ENCODE assay signal across 8 cellular contexts in the genomic region with DNA sequence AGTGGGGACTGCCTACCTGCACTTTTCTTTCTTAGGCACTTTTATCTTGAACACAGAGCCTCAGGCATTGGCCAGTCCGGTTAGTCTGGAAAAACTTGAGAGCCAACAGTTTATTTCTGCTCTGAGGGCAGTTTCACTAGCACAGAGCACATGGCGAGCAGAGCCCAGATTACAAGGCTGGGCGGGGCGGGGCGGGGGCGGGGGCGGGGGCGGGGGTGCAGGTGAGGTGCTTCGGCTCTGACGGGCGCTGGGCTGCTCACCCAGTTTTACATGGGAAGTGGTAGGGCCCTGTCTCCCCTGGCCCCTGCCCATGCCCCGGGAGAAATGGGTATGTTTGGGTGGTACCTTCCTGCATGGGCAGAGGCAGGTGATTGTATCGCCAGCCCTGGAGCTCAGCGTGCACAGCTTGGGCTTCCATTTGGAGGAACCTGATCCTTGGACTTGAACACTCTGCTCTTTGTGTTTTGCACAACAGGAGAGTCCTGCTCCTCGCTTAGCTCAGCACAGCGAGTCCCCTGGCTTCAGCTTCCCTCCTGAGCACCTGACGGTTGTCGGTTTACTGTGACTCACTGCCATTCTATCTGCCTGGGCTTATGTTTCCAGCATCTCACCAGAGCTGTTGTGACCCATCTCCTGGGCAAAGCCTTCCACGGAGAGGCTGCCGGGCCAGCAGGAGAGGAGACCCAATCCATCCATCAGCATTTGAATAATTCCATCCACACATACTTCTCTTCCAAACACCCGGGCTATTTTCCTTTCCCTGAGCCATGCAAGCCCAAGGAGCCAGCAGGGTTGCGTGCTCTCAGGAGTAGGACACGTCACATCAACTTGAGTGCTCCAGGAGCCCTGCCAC.
DNase-seq lines count a peak whose midpoint lies in the region; ATAC-seq and TF ChIP-seq lines count a peak whose summit lies in the region.

No MANE protein-coding gene starts in this region.

- no peaks in the 10 kb centered on the region for H3K27me3 Mint-ChIP-seq in Calu3 (ENCODE audit: unreplicated experiment)

- H3K9me3 ChIP-seq in ovary, result no peaks in the 10 kb centered on the region
- H3K9me3 ChIP-seq in upper lobe of left lung, result no peaks in the 10 kb centered on the region

- H3K27ac Mint-ChIP-seq in Calu3 (ENCODE audit: unreplicated experiment), result peak overlapping the region; percentile 99

- ATAC-seq in GM21717 (IDR thresholded peaks at IDR 0.05; ENCODE audit: unreplicated experiment) (peak; percentile 29), upper lobe of left lung (ENCODE audit: low FRiP score in 2 of 2) (peak; percentile 7 to 60)

- peak overlapping the region; percentile 51 to 53 for H3K27ac ChIP-seq in ovary
- H3K27ac ChIP-seq in upper lobe of left lung, result peak overlapping the region; percentile 84 to 91 (median 85)

- CTCF ChIA-PET in Calu3 (lab: Charles Lee), result interaction anchor here (0.8 to 4.5 kb wide), 15 partner anchors 9 to 147 kb away, joined by 3 to 23 read pairs (median 6); no protein-coding TSS in a partner anchor

- peaks cover 63% of the 10 kb centered on the region for H3K4me1 Mint-ChIP-seq in Calu3 (ENCODE audit: low read depth, unreplicated experiment)

- WGBS in ovary, 3 donors, result 52 to 72% (median 62%) methylated on average over 18 to 23 of the region's 23 CpGs
- 45 to 48% methylated on average over 11 to 14 of the region's 23 CpGs for WGBS in upper lobe of left lung, 2 donors

- H3K27me3 ChIP-seq in ovary (no peaks in the 10 kb centered on the region), upper lobe of left lung (no peaks in the 10 kb centered on the region)

- H3K4me3 Mint-ChIP-seq in Calu3 (ENCODE audit: low read depth, unreplicated experiment), result peak overlapping the region; percentile 63

- H3K4me1 ChIP-seq in ovary (ENCODE audit: insufficient read depth) (peaks cover 4% of the 10 kb centered on the region), upper lobe of left lung (peaks cover 45 to 60% (median 47%) of the 10 kb centered on the region in 4 donors)

- peak overlapping the region; percentile 25 for H3K4me3 ChIP-seq in epithelial cell of proximal tubule (ENCODE audit: low read depth, low read length)
- H3K4me3 ChIP-seq in ovary, result no peak overlapping the region
- peak overlapping the region in 2 of 4 donors; percentile 0 to 14 for H3K4me3 ChIP-seq in upper lobe of left lung

- intact Hi-C loops in Calu3 (cut with micrococcal nuclease; ENCODE audit: unreplicated experiment) (loop anchor here (2.0 kb wide), 2 partner anchors 27 to 43 kb away; no protein-coding TSS in a partner anchor), ovary (cut with DNase I) (loop anchor here in 3 of 4 donors (5.0 to 10.0 kb wide), 3 partner anchors 107 to 297 kb away; a partner anchor contains a TSS)

- peaks cover 46% of the 10 kb centered on the region for H3K36me3 Mint-ChIP-seq in Calu3 (ENCODE audit: insufficient read depth, unreplicated experiment)

- TF ChIP-seq EP300 in ovary (IDR thresholded peaks at IDR 0.05), result no peak
- peak in 1 of 4 donors; percentile 16 for TF ChIP-seq EP300 in upper lobe of left lung (IDR thresholded peaks at IDR 0.05)

- H3K36me3 ChIP-seq in ovary (no peaks in the 10 kb centered on the region), upper lobe of left lung (no peaks in the 10 kb centered on the region)

- TSS peak; percentile 59 for BruUV-seq in Calu3 (replicated peaks; lab: Mats Ljungman, UMichigan)

- TF ChIP-seq POLR2A in ovary (IDR thresholded peaks at IDR 0.05) (no peak), upper lobe of left lung (IDR thresholded peaks at IDR 0.05) (peak in 1 of 4 donors; percentile 39)

- DNase-seq in Calu3 (peak; percentile 79), NCI-H2107 (lab: John Stamatoyannopoulos, UW) (peak; percentile 74), epithelial cell of proximal tubule (ENCODE audit: low read depth) (no peak), ovary (no peak), upper lobe of left lung (peak; percentile 50 to 74), NCI-H446 (lab: John Stamatoyannopoulos, UW) (no peak)
- peak; percentile 28 to 50 for DNase-seq in activated CD8-positive, alpha-beta memory T cell treated with anti-CD3 and anti-CD28 coated beads for 4 hours (ENCODE audit: low read depth in 2 of 2)

- H3K9me3 Mint-ChIP-seq in Calu3 (ENCODE audit: low read depth, unreplicated experiment), result no peaks in the 10 kb centered on the region

- TF ChIP-seq CTCF in Calu3 (IDR thresholded peaks at IDR 0.05; ENCODE audit: unreplicated experiment), result no peak
- no peak for TF ChIP-seq CTCF in epithelial cell of proximal tubule (conservative IDR thresholded peaks at IDR 0.05; ENCODE audit: low read depth, low read length)
- TF ChIP-seq CTCF in ovary (IDR thresholded peaks at IDR 0.05), result no peak
- no peak for TF ChIP-seq CTCF in upper lobe of left lung (IDR thresholded peaks at IDR 0.05)

Comparison
In these comparisons a context has a peak if more than half of its experiments do, and no peak if none do; other contexts are left out.
1. DNase-seq: peak in Calu3 (single experiment), NCI-H2107 (single experiment), activated CD8-positive, alpha-beta memory T cell treated with anti-CD3 and anti-CD28 coated beads for 4 hours (2 of 2) and upper lobe of left lung (2 of 2); none in epithelial cell of proximal tubule (single experiment), ovary (0 of 5) and NCI-H446 (0 of 2).